In the genomic region with DNA sequence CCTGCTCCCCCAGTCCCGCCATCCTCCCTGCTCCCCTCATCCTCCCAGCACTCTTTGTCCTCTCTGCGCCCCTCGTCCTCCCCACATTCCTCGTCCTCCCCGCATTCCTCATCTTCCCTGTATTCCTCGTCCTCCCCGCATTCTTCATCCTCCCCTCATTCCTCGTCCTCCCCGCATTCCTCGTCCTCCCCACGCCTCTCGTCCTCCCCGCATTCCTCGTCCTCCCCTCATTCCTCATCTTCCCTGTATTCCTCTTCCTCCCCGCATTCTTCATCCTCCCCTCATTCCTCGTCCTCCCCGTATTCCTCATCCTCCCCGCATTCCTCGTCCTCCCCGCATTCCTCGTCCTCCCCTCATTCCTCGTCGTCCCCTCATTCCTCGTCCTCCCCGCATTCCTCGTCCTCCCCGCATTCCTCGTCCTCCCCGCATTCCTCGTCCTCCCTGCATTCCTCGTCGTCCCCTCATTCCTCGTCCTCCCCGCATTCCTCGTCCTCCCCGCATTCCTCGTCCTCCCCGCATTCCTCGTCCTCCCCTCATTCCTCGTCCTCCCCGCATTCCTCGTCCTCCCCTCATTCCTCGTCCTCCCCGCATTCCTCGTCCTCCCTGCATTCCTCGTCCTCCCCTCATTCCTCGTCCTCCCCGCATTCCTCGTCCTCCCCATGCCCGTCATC, we compare ENCODE assay signal across 2 cellular contexts. TPM values are rescaled to one million over a fixed set of nuclear protein-coding genes. Genes with fewer than 3 reads are reported as not detected.
"Had no signal": no experiment of that assay in that cellular context is flagged by ENCODE, and none has a peak within 500 bp of the region (broad histone marks: within the 10 kb centered on the region; RNA-seq: fewer than 3 reads in every experiment).

No MANE protein-coding gene starts in this region.

RNA-seq across cellular contexts. Expression of gene AMH, which starts 48.4 kb away (rescaled TPM):
- total RNA-seq: kidney epithelial cell, occipital lobe had no signal
